Comparison of ENCODE assay signal across 1 cellular context in the genomic region with DNA sequence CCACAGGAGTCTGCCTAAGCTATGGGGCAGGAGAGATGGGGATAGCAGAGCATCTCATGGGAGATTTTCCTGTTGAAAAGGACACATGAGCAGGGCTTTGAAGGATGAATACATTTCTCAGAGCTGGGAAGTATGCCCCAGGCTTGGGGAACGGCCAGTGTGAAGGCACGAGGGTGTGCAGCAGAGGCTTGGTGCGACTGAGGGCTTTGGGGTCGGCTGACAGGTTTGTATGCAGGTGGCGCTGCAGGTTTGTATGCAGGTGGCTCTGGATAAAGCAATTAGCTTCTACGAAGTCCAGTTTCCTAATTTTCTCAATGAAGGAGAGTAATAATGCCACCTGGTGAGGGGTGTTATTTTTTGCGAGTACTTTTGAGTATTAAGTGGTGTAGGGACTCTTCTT.
TF ChIP-seq lines count a peak whose summit lies in the region.

No MANE protein-coding gene starts in this region.

TF ChIP-seq in IMR-90, 13 proteins besides CTCF, POLR2A, EP300 and RAD21:
- TF ChIP-seq MAZ (IDR thresholded peaks at IDR 0.05; ENCODE audit: borderline replicate concordance, low read depth, low read length), result no peak
